In the genomic region with DNA sequence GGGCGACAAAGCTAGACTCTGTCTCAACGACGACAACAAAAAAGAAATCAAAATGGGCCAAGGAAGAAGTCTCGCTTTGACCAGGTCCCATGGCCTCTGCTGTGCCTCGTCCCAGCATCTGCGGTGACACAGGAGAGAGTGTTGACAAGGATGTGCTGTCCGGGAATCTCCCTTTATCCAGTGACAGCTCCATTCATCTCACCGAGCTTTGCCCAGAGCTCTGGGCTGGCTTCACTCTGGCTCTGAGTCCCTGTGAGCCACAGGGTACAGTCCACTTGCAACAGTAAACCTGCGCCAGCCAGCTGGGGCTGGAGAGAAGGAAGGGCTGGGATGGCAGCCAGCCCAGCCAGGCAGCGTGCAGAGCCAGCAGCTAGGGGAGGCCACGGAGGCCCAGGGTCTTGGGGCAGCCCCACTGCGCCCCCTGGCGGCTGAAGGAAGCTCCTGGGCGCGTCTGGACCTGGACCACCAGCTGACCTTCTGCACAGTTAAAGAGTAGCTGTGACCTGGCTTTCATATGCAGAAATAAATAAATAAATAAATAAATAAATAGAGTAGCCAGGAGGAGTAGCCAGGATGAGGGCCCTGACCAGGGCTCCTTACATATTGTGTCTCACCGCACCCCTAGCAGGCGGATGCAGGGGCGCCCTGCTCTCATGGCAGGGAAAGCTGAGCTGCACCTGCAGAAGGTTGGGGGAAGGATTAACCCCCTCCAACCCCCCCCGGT, we compare ENCODE assay signal across 1 cellular context.
TF ChIP-seq lines count a peak whose summit lies in the region.

No MANE protein-coding gene starts in this region.

TF ChIP-seq in GM23338, 12 proteins besides CTCF, POLR2A, EP300 and RAD21 (continued from another document):
- TF ChIP-seq, protein P1, sequence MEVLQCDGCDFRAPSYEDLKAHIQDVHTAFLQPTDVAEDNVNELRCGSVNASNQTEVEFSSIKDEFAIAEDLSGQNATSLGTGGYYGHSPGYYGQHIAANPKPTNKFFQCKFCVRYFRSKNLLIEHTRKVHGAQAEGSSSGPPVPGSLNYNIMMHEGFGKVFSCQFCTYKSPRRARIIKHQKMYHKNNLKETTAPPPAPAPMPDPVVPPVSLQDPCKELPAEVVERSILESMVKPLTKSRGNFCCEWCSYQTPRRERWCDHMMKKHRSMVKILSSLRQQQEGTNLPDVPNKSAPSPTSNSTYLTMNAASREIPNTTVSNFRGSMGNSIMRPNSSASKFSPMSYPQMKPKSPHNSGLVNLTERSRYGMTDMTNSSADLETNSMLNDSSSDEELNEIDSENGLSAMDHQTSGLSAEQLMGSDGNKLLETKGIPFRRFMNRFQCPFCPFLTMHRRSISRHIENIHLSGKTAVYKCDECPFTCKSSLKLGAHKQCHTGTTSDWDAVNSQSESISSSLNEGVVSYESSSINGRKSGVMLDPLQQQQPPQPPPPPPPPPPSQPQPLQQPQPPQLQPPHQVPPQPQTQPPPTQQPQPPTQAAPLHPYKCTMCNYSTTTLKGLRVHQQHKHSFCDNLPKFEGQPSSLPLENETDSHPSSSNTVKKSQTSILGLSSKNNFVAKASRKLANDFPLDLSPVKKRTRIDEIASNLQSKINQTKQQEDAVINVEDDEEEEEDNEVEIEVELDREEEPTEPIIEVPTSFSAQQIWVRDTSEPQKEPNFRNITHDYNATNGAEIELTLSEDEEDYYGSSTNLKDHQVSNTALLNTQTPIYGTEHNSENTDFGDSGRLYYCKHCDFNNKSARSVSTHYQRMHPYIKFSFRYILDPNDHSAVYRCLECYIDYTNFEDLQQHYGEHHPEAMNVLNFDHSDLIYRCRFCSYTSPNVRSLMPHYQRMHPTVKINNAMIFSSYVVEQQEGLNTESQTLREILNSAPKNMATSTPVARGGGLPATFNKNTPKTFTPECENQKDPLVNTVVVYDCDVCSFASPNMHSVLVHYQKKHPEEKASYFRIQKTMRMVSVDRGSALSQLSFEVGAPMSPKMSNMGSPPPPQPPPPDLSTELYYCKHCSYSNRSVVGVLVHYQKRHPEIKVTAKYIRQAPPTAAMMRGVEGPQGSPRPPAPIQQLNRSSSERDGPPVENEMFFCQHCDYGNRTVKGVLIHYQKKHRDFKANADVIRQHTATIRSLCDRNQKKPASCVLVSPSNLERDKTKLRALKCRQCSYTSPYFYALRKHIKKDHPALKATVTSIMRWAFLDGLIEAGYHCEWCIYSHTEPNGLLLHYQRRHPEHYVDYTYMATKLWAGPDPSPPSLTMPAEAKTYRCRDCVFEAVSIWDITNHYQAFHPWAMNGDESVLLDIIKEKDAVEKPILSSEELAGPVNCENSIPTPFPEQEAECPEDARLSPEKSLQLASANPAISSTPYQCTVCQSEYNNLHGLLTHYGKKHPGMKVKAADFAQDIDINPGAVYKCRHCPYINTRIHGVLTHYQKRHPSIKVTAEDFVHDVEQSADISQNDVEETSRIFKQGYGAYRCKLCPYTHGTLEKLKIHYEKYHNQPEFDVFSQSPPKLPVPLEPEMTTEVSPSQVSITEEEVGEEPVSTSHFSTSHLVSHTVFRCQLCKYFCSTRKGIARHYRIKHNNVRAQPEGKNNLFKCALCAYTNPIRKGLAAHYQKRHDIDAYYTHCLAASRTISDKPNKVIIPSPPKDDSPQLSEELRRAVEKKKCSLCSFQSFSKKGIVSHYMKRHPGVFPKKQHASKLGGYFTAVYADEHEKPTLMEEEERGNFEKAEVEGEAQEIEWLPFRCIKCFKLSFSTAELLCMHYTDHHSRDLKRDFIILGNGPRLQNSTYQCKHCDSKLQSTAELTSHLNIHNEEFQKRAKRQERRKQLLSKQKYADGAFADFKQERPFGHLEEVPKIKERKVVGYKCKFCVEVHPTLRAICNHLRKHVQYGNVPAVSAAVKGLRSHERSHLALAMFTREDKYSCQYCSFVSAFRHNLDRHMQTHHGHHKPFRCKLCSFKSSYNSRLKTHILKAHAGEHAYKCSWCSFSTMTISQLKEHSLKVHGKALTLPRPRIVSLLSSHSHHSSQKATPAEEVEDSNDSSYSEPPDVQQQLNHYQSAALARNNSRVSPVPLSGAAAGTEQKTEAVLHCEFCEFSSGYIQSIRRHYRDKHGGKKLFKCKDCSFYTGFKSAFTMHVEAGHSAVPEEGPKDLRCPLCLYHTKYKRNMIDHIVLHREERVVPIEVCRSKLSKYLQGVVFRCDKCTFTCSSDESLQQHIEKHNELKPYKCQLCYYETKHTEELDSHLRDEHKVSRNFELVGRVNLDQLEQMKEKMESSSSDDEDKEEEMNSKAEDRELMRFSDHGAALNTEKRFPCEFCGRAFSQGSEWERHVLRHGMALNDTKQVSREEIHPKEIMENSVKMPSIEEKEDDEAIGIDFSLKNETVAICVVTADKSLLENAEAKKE (CRISPR knock-in tag; IDR thresholded peaks at IDR 0.05), result no peak
- TF ChIP-seq EZH2phosphoT487 (IDR thresholded peaks at IDR 0.05; ENCODE audit: unreplicated experiment), result no peak
- TF ChIP-seq CREB1 (CRISPR knock-in tag; IDR thresholded peaks at IDR 0.05; ENCODE audit: low read depth), result no peak
- TF ChIP-seq POLR2AphosphoS5 (IDR thresholded peaks at IDR 0.05; ENCODE audit: low read depth), result no peak
- no peak for TF ChIP-seq ZNF114 (CRISPR knock-in tag; IDR thresholded peaks at IDR 0.05)
- no peak for TF ChIP-seq JUNB (IDR thresholded peaks at IDR 0.05; ENCODE audit: unreplicated experiment)
